Comparison of ENCODE assay signal across 11 cellular contexts in genomic region chr1:201489656-201490261, GRCh38. TPM values are rescaled to one million over a fixed set of nuclear protein-coding genes. Genes with fewer than 3 reads are reported as not detected.
A peak's percentile ranks its signal among the peaks of the same experiment; 100 is the strongest.
DNase-seq lines count a peak whose midpoint lies in the region; ATAC-seq, FAIRE-seq and TF ChIP-seq lines count a peak whose summit lies in the region.
"Had no signal": no experiment of that assay in that cellular context is flagged by ENCODE, and none has a peak within 500 bp of the region (broad histone marks: within the 10 kb centered on the region; RNA-seq: fewer than 3 reads in every experiment).

No MANE protein-coding gene starts in this region.

- H3K27ac ChIP-seq in A549: peak overlapping the region; percentile 86 to 90
- peak overlapping the region; percentile 49 for H3K27ac ChIP-seq in cingulate gyrus (ENCODE audit: low read depth, low read length)
- peak overlapping the region; percentile 54 for H3K27ac ChIP-seq in neutrophil

- CTCF ChIA-PET in A549 (lab: Yijun Ruan, JAX): interaction anchor here (0.6 to 49.4 kb wide), 5 partner anchors 1 to 220 kb away, joined by 3 to 1452 read pairs (median 32); partner anchors contain the start of gene CSRP1

- H3K4me1 ChIP-seq in A549 (peaks cover 84% of the 10 kb centered on the region), neutrophil (ENCODE audit: control insufficient read depth in 1 of 2, insufficient read depth in 1 of 2, low read depth in 1 of 2, low read length in 1 of 2) (peaks cover 19 to 26% of the 10 kb centered on the region in 2 experiments)

- peak overlapping the region; percentile 72 for H3K4me2 ChIP-seq in A549

- ATAC-seq in A549 (peak; percentile 32 to 40; a peak in 5 of 6 replicates), GM18858 (IDR thresholded peaks at IDR 0.05; ENCODE audit: unreplicated experiment) (no peak)
- ATAC-seq: activated CD4-positive, alpha-beta T cell treated with anti-CD3 and anti-CD28 coated beads for 36 hours had no signal

- H3K4me3 ChIP-seq in A549 (0 out of 3 replicates have a peak overlapping the region, but pooled peaks have one; percentile 11), neutrophil (ENCODE audit: low read depth in 1 of 2, low read length in 1 of 2) (no peak overlapping the region)

- no peak for TF ChIP-seq EP300 in A549 (IDR thresholded peaks at IDR 0.05)

- peaks cover 57% of the 10 kb centered on the region for H3K36me3 ChIP-seq in neutrophil

- TF ChIP-seq CTCF in A549 (IDR thresholded peaks at IDR 0.05) (no peak), neutrophil (IDR thresholded peaks at IDR 0.05) (no peak)

- no peak for FAIRE-seq in A549 (lab: Jason Lieb, UNC)

- WGBS in A549 (ENCODE audit: missing lambda C conversion rate): 71% methylated on average over 6 of the region's 6 CpGs

- no peaks in the 10 kb centered on the region for H3K27me3 ChIP-seq in neutrophil

- TF ChIP-seq RAD21 in A549 (conservative IDR thresholded peaks at IDR 0.05 in 1 of 2, IDR thresholded peaks at IDR 0.05 in 1 of 2): no peak

- POLR2A ChIA-PET in A549 (lab: Yijun Ruan, JAX): interaction anchor here (0.7 to 2.8 kb wide), 4 partner anchors 8 to 34 kb away, joined by 3 to 16 read pairs (median 4); no protein-coding TSS in a partner anchor

- no peak for DNase-seq in A549 (ENCODE audit: low read depth in 1 of 2, low spot score in 1 of 2)
- DNase-seq in NOMO-1 treated with dmso at 0.1 percent for 144 hours (lab: John Stamatoyannopoulos, UW; ENCODE audit: unreplicated experiment): peak; percentile 12
- DNase-seq in A172 (ENCODE audit: low spot score): no peak
- DNase-seq in AG08395 (ENCODE audit: low spot score): no peak
- no peak for DNase-seq in SK-N-DZ (ENCODE audit: low spot score)
- DNase-seq: activated CD4-positive, alpha-beta T cell treated with anti-CD3 and anti-CD28 coated beads for 36 hours; activated naive CD8-positive, alpha-beta T cell treated with anti-CD3 and anti-CD28 coated beads, Interleukin-2, amount 10 ng/mL, durations not matched to agents 7 days and 5 days; NCI-H1436 treated with DMSO at 0.1 percent for 48 hours had no signal

- no peaks in the 10 kb centered on the region for H3K9me3 ChIP-seq in A549
- no peaks in the 10 kb centered on the region for H3K9me3 ChIP-seq in neutrophil

- no peak for TF ChIP-seq POLR2A in A549 (IDR thresholded peaks at IDR 0.05; ENCODE audit: low read length)

TF ChIP-seq in A549, 52 proteins besides CTCF, POLR2A, EP300 and RAD21:
- TF ChIP-seq HEYL (CRISPR knock-in tag; IDR thresholded peaks at IDR 0.05) (0 out of 2 replicates have a peak, but pooled peaks have one; percentile 45), PBX3 (IDR thresholded peaks at IDR 0.05) (no peak)

RNA-seq across cellular contexts. Expression of gene CSRP1, which starts 17.2 kb away (rescaled TPM):
- polyA plus RNA-seq in A549 (2011; rRNA removed) (256 and 277 TPM in 2 replicates), A549 (2017; fragmentation: RNase III; extraction: RNeasy Plus Mini Kit Qiagen cat#74134 plus additional on column Dnase treatment) (655 to 819 TPM (median 717 TPM) in 3 replicates)
- 459 and 499 TPM in 2 replicates for polyA plus RNA-seq in A549 (2012; cell fraction: cytosol; rRNA removed)
- 441 and 486 TPM in 2 replicates for polyA plus RNA-seq in A549 (2012; cell fraction: nucleus; rRNA removed)
- polyA minus RNA-seq in A549 (2011; rRNA and poly(A)+ RNA removed): 254 and 273 TPM in 2 replicates
- 573 and 611 TPM in 2 replicates for total RNA-seq in A172 (2014; rRNA removed; shearing (Covaris generic))
- polyA plus RNA-seq in SK-N-DZ (2014; cell fraction: cytosol; rRNA removed): 8.2 and 16.9 TPM in 2 replicates
- polyA plus RNA-seq in SK-N-DZ (2014; cell fraction: nucleus; rRNA removed): 4.3 and 10.9 TPM in 2 replicates

RNA-seq across cellular contexts. Expression of gene PHLDA3, which starts 20.8 kb away (rescaled TPM):
- polyA plus RNA-seq in A549 (2011; rRNA removed) (34.3 and 40.5 TPM in 2 replicates), A549 (2017; fragmentation: RNase III; extraction: RNeasy Plus Mini Kit Qiagen cat#74134 plus additional on column Dnase treatment) (83.1 to 91.1 TPM (median 83.5 TPM) in 3 replicates)
- 67.2 and 102 TPM in 2 replicates for polyA plus RNA-seq in A549 (2012; cell fraction: cytosol; rRNA removed)
- polyA plus RNA-seq in A549 (2012; cell fraction: nucleus; rRNA removed): 67.2 and 93.4 TPM in 2 replicates
- 16.0 and 28.4 TPM in 2 replicates for polyA minus RNA-seq in A549 (2011; rRNA and poly(A)+ RNA removed)
- 96.2 and 133 TPM in 2 replicates for total RNA-seq in A172 (2014; rRNA removed; shearing (Covaris generic))
- 1.3 and 1.5 TPM in 2 replicates for polyA plus RNA-seq in SK-N-DZ (2014; cell fraction: cytosol; rRNA removed)
- polyA plus RNA-seq in SK-N-DZ (2014; cell fraction: nucleus; rRNA removed): 1.5 and 2.3 TPM in 2 replicates

RNA-seq across cellular contexts. Expression of gene NAV1, which starts 49.2 kb away (rescaled TPM):
- polyA plus RNA-seq in A549 (2011; rRNA removed) (3.7 and 6.4 TPM in 2 replicates), A549 (2017; fragmentation: RNase III; extraction: RNeasy Plus Mini Kit Qiagen cat#74134 plus additional on column Dnase treatment) (6.1 to 8.4 TPM (median 6.6 TPM) in 3 replicates)
- 2.0 and 3.1 TPM in 2 replicates for polyA plus RNA-seq in A549 (2012; cell fraction: cytosol; rRNA removed)
- 5.0 and 5.5 TPM in 2 replicates for polyA plus RNA-seq in A549 (2012; cell fraction: nucleus; rRNA removed)
- 11.7 and 12.6 TPM in 2 replicates for polyA minus RNA-seq in A549 (2011; rRNA and poly(A)+ RNA removed)
- 29.7 and 40.3 TPM in 2 replicates for total RNA-seq in A172 (2014; rRNA removed; shearing (Covaris generic))
- polyA plus RNA-seq in SK-N-DZ (2014; cell fraction: cytosol; rRNA removed): 1.00 and 1.4 TPM in 2 replicates
- 0.65 and 0.95 TPM in 2 replicates for polyA plus RNA-seq in SK-N-DZ (2014; cell fraction: nucleus; rRNA removed)
